ENCODE assay signal across 21 cellular contexts in genomic region chr1:11188381-11188780, GRCh38. TPM values are rescaled to one million over a fixed set of nuclear protein-coding genes. Genes with fewer than 3 reads are reported as not detected.
DNase-seq lines count a peak whose midpoint lies in the region; ATAC-seq, FAIRE-seq and TF ChIP-seq lines count a peak whose summit lies in the region.
"Had no signal": no experiment of that assay in that cellular context is flagged by ENCODE, and none has a peak within 500 bp of the region (broad histone marks: within the 10 kb centered on the region; RNA-seq: fewer than 3 reads in every experiment).

No MANE protein-coding gene starts in this region.

- H4K91ac ChIP-seq in mesenchymal stem cell (ENCODE audit: low read length): no peak overlapping the region

- H3K36me3 ChIP-seq in HepG2 (replicated peaks in 1 of 2; ENCODE audit: control insufficient read depth in 1 of 2, insufficient read depth in 2 of 2, low read length in 2 of 2): peaks cover 4 to 51% of the 10 kb centered on the region in 2 experiments
- peaks cover 0 to 19% (median 2%) of the 10 kb centered on the region in 4 donors for H3K36me3 ChIP-seq in right lobe of liver
- peaks cover 36 to 64% of the 10 kb centered on the region in 2 experiments for H3K36me3 ChIP-seq in mesenchymal stem cell (ENCODE audit: control insufficient read depth in 1 of 2, insufficient read depth in 2 of 2, low read depth in 1 of 2, low read length in 2 of 2)
- H3K36me3 ChIP-seq in upper lobe of right lung: peaks cover 39% of the 10 kb centered on the region

- peaks cover 33% of the 10 kb centered on the region for H3K79me1 ChIP-seq in mesenchymal stem cell (replicated peaks; ENCODE audit: low read length, poor library complexity, severe bottlenecking)

- no peak for TF ChIP-seq EP300 in HepG2 (IDR thresholded peaks at IDR 0.05; ENCODE audit: low read depth in 2 of 2, low read length in 2 of 2)
- TF ChIP-seq EP300 in HepG2 (CRISPR knock-in tag; IDR thresholded peaks at IDR 0.05; ENCODE audit: borderline replicate concordance): no peak

- intact Hi-C loops in HepG2 (cut with micrococcal nuclease; ENCODE audit: unreplicated experiment): no loop called here
- intact Hi-C loops in right lobe of liver (cut with DNase I): no loop called here
- intact Hi-C loops in upper lobe of right lung (cut with DNase I): loop anchor here (10.0 kb wide), 1 partner anchor 1374 kb away; no protein-coding TSS in a partner anchor

- no peak overlapping the region for H3K14ac ChIP-seq in mesenchymal stem cell (ENCODE audit: low read length in 2 of 2)

- POLR2A ChIA-PET in HepG2 (lab: Yijun Ruan, JAX) (no interaction called here), RWPE1 (lab: Yijun Ruan, JAX; ENCODE audit: low non-redundant PET) (no interaction called here)

- H2BK5ac ChIP-seq in mesenchymal stem cell (ENCODE audit: low read depth, low read length, poor library complexity, severe bottlenecking): no peak overlapping the region

- FAIRE-seq in HepG2 (lab: Jason Lieb, UNC): no peak
- no peak for FAIRE-seq in GM12891 (lab: Jason Lieb, UNC)
- FAIRE-seq: colon, endothelial cell of umbilical vein had no signal

- H2BK12ac ChIP-seq in mesenchymal stem cell (ENCODE audit: low read length in 2 of 2): no peak overlapping the region

- H3K4me3 ChIP-seq in HepG2 (replicated peaks in 1 of 3; ENCODE audit: insufficient read depth in 1 of 3, low read depth in 2 of 3, low read length in 3 of 3): no peak overlapping the region
- no peak overlapping the region for H3K4me3 ChIP-seq in right lobe of liver
- H3K4me3 ChIP-seq in fibroblast of pulmonary artery (replicated peaks; ENCODE audit: low read depth, low read length): no peak overlapping the region
- H3K4me3 ChIP-seq in mesenchymal stem cell (ENCODE audit: insufficient read depth in 1 of 2, low read depth in 1 of 2, low read length in 2 of 2): no peak overlapping the region
- no peak overlapping the region for H3K4me3 ChIP-seq in upper lobe of right lung
- H3K4me3 ChIP-seq: neural progenitor cell, vagina had no signal

- CTCF ChIA-PET in HepG2 (lab: Yijun Ruan, JAX; ENCODE audit: low intra/inter-chr PET ratio, low total read pairs): no interaction called here
- CTCF ChIA-PET in RWPE1 (lab: Yijun Ruan, JAX): interaction anchor here (3.1 kb wide), 1 partner anchor 151 kb away, joined by 10 read pairs; no protein-coding TSS in a partner anchor

- H4K20me1 ChIP-seq in HepG2 (ENCODE audit: insufficient read depth, low read length): no peaks in the 10 kb centered on the region

- in situ Hi-C loops in HepG2 (cut with HindIII; ENCODE audit: extremely low pct_ligation_motif_present, low pct_unique_long_range_greater_than_20kb): no loop called here

- no peak overlapping the region for H3K4me2 ChIP-seq in HepG2 (ENCODE audit: low read depth, low read length)
- no peak overlapping the region for H3K4me2 ChIP-seq in mesenchymal stem cell (ENCODE audit: low read length, poor library complexity, severe bottlenecking)
- H3K4me2 ChIP-seq: neural progenitor cell had no signal

- H3K27ac ChIP-seq in HepG2 (ENCODE audit: extremely low read length, insufficient read depth, low read length): no peak overlapping the region
- H3K27ac ChIP-seq in right lobe of liver: no peak overlapping the region
- H3K27ac ChIP-seq in mesenchymal stem cell (ENCODE audit: low read length, poor library complexity, severe bottlenecking): no peak overlapping the region
- no peak overlapping the region for H3K27ac ChIP-seq in upper lobe of right lung
- no peak overlapping the region for H3K27ac ChIP-seq in RWPE1
- H3K27ac ChIP-seq: vagina had no signal

- H4K8ac ChIP-seq in mesenchymal stem cell (ENCODE audit: low read length): no peak overlapping the region

- H2BK15ac ChIP-seq in mesenchymal stem cell (ENCODE audit: low read depth, poor library complexity, severe bottlenecking): no peak overlapping the region

- H3K4me1 ChIP-seq in HepG2 (ENCODE audit: insufficient read depth, low read length): no peaks in the 10 kb centered on the region
- peaks cover 0 to 7% (median 0%) of the 10 kb centered on the region in 4 donors for H3K4me1 ChIP-seq in right lobe of liver
- peaks cover 4% of the 10 kb centered on the region for H3K4me1 ChIP-seq in mesenchymal stem cell (ENCODE audit: control insufficient read depth, insufficient read depth, low read depth, low read length)
- no peaks in the 10 kb centered on the region for H3K4me1 ChIP-seq in upper lobe of right lung
- H3K4me1 ChIP-seq: vagina had no signal

- no peaks in the 10 kb centered on the region for H3K79me2 ChIP-seq in HepG2 (ENCODE audit: insufficient read depth, low read length)

- TF ChIP-seq POLR2A in HepG2 (IDR thresholded peaks at IDR 0.05; ENCODE audit: insufficient read depth in 1 of 2, low read depth in 2 of 2, low read length in 2 of 2) (no peak), right lobe of liver (IDR thresholded peaks at IDR 0.05) (no peak), GM12891 (IDR thresholded peaks at IDR 0.05; ENCODE audit: low read depth, low read length) (no peak)

- no peaks in the 10 kb centered on the region for H3K27me3 ChIP-seq in HepG2 (ENCODE audit: control insufficient read depth in 1 of 2, insufficient read depth in 2 of 2, low read length in 2 of 2)
- no peaks in the 10 kb centered on the region for H3K27me3 ChIP-seq in right lobe of liver
- H3K27me3 ChIP-seq in mesenchymal stem cell (ENCODE audit: control insufficient read depth in 1 of 2, insufficient read depth in 1 of 2, low read length in 2 of 2): no peaks in the 10 kb centered on the region
- H3K27me3 ChIP-seq in upper lobe of right lung: no peaks in the 10 kb centered on the region
- H3K27me3 ChIP-seq: neural progenitor cell, vagina had no signal

- no peak overlapping the region for H3K23ac ChIP-seq in mesenchymal stem cell (ENCODE audit: low read length in 2 of 2)

- no peak overlapping the region for H3K9ac ChIP-seq in HepG2 (ENCODE audit: insufficient read depth, low read depth, low read length)
- no peak overlapping the region for H3K9ac ChIP-seq in mesenchymal stem cell (ENCODE audit: low read length)
- H3K9ac ChIP-seq: neural progenitor cell had no signal

- no peak for ATAC-seq in HepG2
- ATAC-seq in right lobe of liver: no peak
- peak; percentile 53 for ATAC-seq in upper lobe of right lung
- ATAC-seq in HG03097 (IDR thresholded peaks at IDR 0.05; ENCODE audit: low FRiP score, unreplicated experiment): no peak
- ATAC-seq: activated CD8-positive, alpha-beta T cell treated with anti-CD3 and anti-CD28 coated beads, Interleukin-2, amount 10 ng/mL, durations not matched to agents 7 days and 5 days had no signal

- H2AFZ ChIP-seq in HepG2 (ENCODE audit: low read length): no peak overlapping the region
- H2AFZ ChIP-seq in mesenchymal stem cell (ENCODE audit: low read depth, low read length): no peak overlapping the region
- H2AFZ ChIP-seq: neural progenitor cell had no signal

- no TSS peak for BruUV-seq in HepG2 (replicated peaks; lab: Mats Ljungman, UMichigan)

- H2BK120ac ChIP-seq in mesenchymal stem cell (ENCODE audit: low read depth, low read length): no peak overlapping the region

- no peak overlapping the region for H3K4ac ChIP-seq in mesenchymal stem cell (ENCODE audit: low read depth in 1 of 2, low read length in 2 of 2)

- no peak for TF ChIP-seq CTCF in HepG2 (CRISPR knock-in tag; IDR thresholded peaks at IDR 0.05)
- no peak for TF ChIP-seq CTCF in right lobe of liver (IDR thresholded peaks at IDR 0.05)
- no peak for TF ChIP-seq CTCF in fibroblast of pulmonary artery (IDR thresholded peaks at IDR 0.05; ENCODE audit: low read length, missing control alignments)
- no peak for TF ChIP-seq CTCF in upper lobe of right lung (IDR thresholded peaks at IDR 0.05)
- TF ChIP-seq CTCF in RWPE1 (conservative IDR thresholded peaks at IDR 0.05; ENCODE audit: low read depth): no peak

- no peak for DNase-seq in HepG2 (ENCODE audit: low spot score)
- DNase-seq in right lobe of liver: no peak
- peak; percentile 22 for DNase-seq in fibroblast of pulmonary artery (ENCODE audit: low read depth)
- DNase-seq in mesenchymal stem cell: peak; percentile 31
- no peak for DNase-seq in upper lobe of right lung
- no peak for DNase-seq in RWPE1 (ENCODE audit: low spot score)
- DNase-seq in GM12891 (ENCODE audit: insufficient read length, low spot score): no peak
- DNase-seq: activated CD8-positive, alpha-beta T cell treated with anti-CD3 and anti-CD28 coated beads, Interleukin-2, amount 10 ng/mL, durations not matched to agents 7 days and 5 days; amniotic stem cell; CD4-positive, alpha-beta memory T cell; DND-41; NCI-H1436; NCI-H2171 treated with DMSO at 0.1 percent for 48 hours; NCI-H774 had no signal

- no peak overlapping the region for H3K18ac ChIP-seq in mesenchymal stem cell (ENCODE audit: low read depth in 1 of 2, low read length in 2 of 2)

- no peak for TF ChIP-seq RAD21 in HepG2 (CRISPR knock-in tag; IDR thresholded peaks at IDR 0.05)

- 94% methylated on average over 1 of the region's 1 CpG for WGBS in HepG2 (ENCODE audit: low lambda C conversion rate)
- 100% methylated on average over 1 of the region's 1 CpG for whole genome bisulfite sequencing in right lobe of liver (ENCODE audit: insufficient coverage, low coverage, low lambda C conversion rate, missing lambda C conversion rate)
- WGBS in mesenchymal stem cell: 100% methylated on average over 1 of the region's 1 CpG

- no peaks in the 10 kb centered on the region for H3K9me3 ChIP-seq in HepG2 (ENCODE audit: low read length)
- no peaks in the 10 kb centered on the region for H3K9me3 ChIP-seq in right lobe of liver
- no peaks in the 10 kb centered on the region for H3K9me3 ChIP-seq in mesenchymal stem cell (ENCODE audit: control insufficient read depth, low read length)
- H3K9me3 ChIP-seq in upper lobe of right lung: no peaks in the 10 kb centered on the region
- H3K9me3 ChIP-seq: vagina had no signal

- no peak overlapping the region for H2AK5ac ChIP-seq in mesenchymal stem cell (ENCODE audit: low read length, severe bottlenecking)

RNA-seq across cellular contexts. Expression of gene ANGPTL7, which starts 0.8 kb away (rescaled TPM):
- total RNA-seq in HepG2 (2016; rRNA removed; fragmentation: Illumina TruSeq; extraction: Trizol) (not detected in 2 replicates), right lobe of liver (not detected), upper lobe of right lung (1.1 TPM)
- not detected in 2 replicates for total RNA-seq in HepG2 (2016; cell fraction: cytosol; rRNA removed; fragmentation: Illumina TruSeq; extraction: Trizol; ENCODE audit: low read depth)
- total RNA-seq in HepG2 (2016; cell fraction: insoluble cytoplasmic fraction; rRNA removed; fragmentation: Illumina TruSeq; extraction: Trizol): not detected in 2 replicates
- not detected in 2 replicates for total RNA-seq in HepG2 (2016; cell fraction: membrane; rRNA removed; fragmentation: Illumina TruSeq; extraction: Trizol)
- not detected in 2 replicates for total RNA-seq in HepG2 (2016; cell fraction: nucleus; rRNA removed; fragmentation: Illumina TruSeq; extraction: Trizol)
- not detected in 2 replicates for polyA plus RNA-seq in HepG2 (2011; rRNA removed)
- polyA plus RNA-seq in HepG2 (2011; cell fraction: cytosol; rRNA removed): not detected in 2 replicates
- polyA plus RNA-seq in HepG2 (2011; cell fraction: nucleus; rRNA removed): not detected in 2 replicates
- not detected in 2 replicates for polyA plus RNA-seq in HepG2 (2012)
- not detected in 2 replicates for polyA plus RNA-seq in HepG2 (2016; cell fraction: cytosol; fragmentation: Illumina TruSeq; extraction: Trizol; ENCODE audit: low read depth)
- not detected in 2 replicates for polyA plus RNA-seq in HepG2 (2016; cell fraction: insoluble cytoplasmic fraction; fragmentation: Illumina TruSeq; extraction: Trizol; ENCODE audit: low read depth)
- not detected in 2 replicates for polyA plus RNA-seq in HepG2 (2016; cell fraction: membrane; fragmentation: Illumina TruSeq; extraction: Trizol; ENCODE audit: low read depth)
- not detected in 2 replicates for polyA plus RNA-seq in HepG2 (2016; cell fraction: nucleus; fragmentation: Illumina TruSeq; extraction: Trizol; ENCODE audit: insufficient read depth, low read depth)
- not detected in 2 replicates for polyA minus RNA-seq in HepG2 (2011; rRNA and poly(A)+ RNA removed; ENCODE audit: low replicate concordance)
- not detected in 2 replicates for polyA minus RNA-seq in HepG2 (2011; cell fraction: cytosol; rRNA and poly(A)+ RNA removed)
- polyA minus RNA-seq in HepG2 (2011; cell fraction: nucleus; rRNA and poly(A)+ RNA removed): not detected in 2 replicates
- not detected for polyA plus RNA-seq in mesenchymal stem cell (2013, experiment 1 of 2)
- polyA plus RNA-seq in mesenchymal stem cell (2013, experiment 2 of 2): not detected
- polyA plus RNA-seq in GM12891 (2012; ENCODE audit: low read depth, missing spikeins): 0.05 TPM
- total RNA-seq: activated CD8-positive, alpha-beta T cell treated with anti-CD3 and anti-CD28 coated beads, Interleukin-2, amount 10 ng/mL, durations not matched to agents 7 days and 5 days; activated T-helper 1 cell treated with anti-CD3 and anti-CD28 coated beads, Interleukin-12 subunit alpha, Interleukin-12 subunit beta, Interleukin-2, Interleukin-4 antibody, amounts not matched to agents 30 ng/mL and 10 ng/mL and 1 ng/mL, durations not matched to agents 14 hours and 24 hours and 36 hours; CD4-positive, alpha-beta memory T cell; endothelial cell of umbilical vein; HT1080 had no signal
- polyA plus RNA-seq: CD4-positive, alpha-beta memory T cell; endothelial cell of umbilical vein had no signal

Comparison
In these comparisons a context has a peak if more than half of its experiments do, and no peak if none do; other contexts are left out.
1. DNase-seq: peak in fibroblast of pulmonary artery (single experiment) and mesenchymal stem cell (single experiment); none in HepG2 (single experiment), right lobe of liver (0 of 3), upper lobe of right lung (single experiment), RWPE1 (single experiment) and GM12891 (single experiment).